9 cellular contexts compared by ENCODE assay signal in the genomic region with DNA sequence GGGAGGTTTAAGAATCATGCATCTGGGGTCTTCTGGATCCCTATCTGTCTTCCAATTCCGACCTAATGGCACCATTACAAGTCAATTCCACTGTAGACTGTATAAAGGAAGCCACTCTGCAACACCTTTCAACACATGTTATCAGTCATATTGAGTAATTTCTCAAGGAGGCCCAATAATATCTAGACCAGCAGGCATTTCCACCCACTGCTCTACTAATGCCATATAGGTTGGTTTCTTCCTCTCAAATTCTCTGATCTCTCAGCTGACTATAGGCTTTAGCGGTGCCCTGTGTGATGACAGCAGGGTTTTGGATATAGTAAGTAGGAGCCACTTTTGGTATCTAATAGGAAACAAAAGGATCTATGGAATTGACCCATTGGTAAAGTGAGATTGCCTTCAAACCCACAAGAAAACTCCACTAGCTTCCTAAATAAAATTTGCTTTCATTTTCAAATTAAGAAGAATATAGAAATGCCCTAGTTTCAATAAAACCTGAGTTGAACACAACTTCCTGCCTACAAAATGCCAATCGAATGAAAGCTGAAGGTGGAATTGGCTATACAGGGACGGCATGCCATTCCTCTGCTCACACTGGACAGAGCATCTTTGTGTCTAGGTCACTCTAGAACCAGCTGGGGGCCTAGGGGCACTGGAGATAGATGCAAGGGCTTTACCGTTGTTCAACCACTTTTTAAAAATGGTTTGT. TPM values are rescaled to one million over a fixed set of nuclear protein-coding genes. Genes with fewer than 3 reads are reported as not detected.
A peak's percentile ranks its signal among the peaks of the same experiment; 100 is the strongest.
DNase-seq lines count a peak whose midpoint lies in the region; ATAC-seq and TF ChIP-seq lines count a peak whose summit lies in the region.
"Had no signal": no experiment of that assay in that cellular context is flagged by ENCODE, and none has a peak within 500 bp of the region (broad histone marks: within the 10 kb centered on the region; RNA-seq: fewer than 3 reads in every experiment).

No MANE protein-coding gene starts in this region.

- H3K4me3 Mint-ChIP-seq in activated CD4-positive, alpha-beta T cell treated with anti-CD3 and anti-CD28 coated beads, Interleukin-2, amount 10 ng/mL, durations not matched to agents 24 days and 14 days: peak overlapping the region; percentile 69
- peak overlapping the region; percentile 65 for H3K4me3 Mint-ChIP-seq in activated CD4-positive, alpha-beta memory T cell treated with anti-CD3 and anti-CD28 coated beads for 36 hours

- WGBS in suprapubic skin: 68% methylated on average over 5 of the region's 5 CpGs

- peak; percentile 65 for DNase-seq in activated CD4-positive, alpha-beta T cell treated with anti-CD3 and anti-CD28 coated beads, Interleukin-2, amount 10 ng/mL, durations not matched to agents 24 days and 14 days
- DNase-seq in activated CD4-positive, alpha-beta T cell treated with anti-CD3 and anti-CD28 coated beads for 4 hours: no peak
- DNase-seq in activated CD4-positive, alpha-beta memory T cell treated with anti-CD3 and anti-CD28 coated beads for 36 hours: peak; percentile 46
- DNase-seq in suprapubic skin (ENCODE audit: low spot score in 2 of 2) (no peak), DMS53 treated with DMSO at 0.1 percent for 48 hours (lab: John Stamatoyannopoulos, UW; ENCODE audit: unreplicated experiment) (no peak), erythroblast (lab: John Stamatoyannopoulos, UW) (no peak)
- DNase-seq: cortex of kidney had no signal

- H3K27ac ChIP-seq in layer of hippocampus (ENCODE audit: low read depth, low read length): peak overlapping the region; percentile 46
- peak overlapping the region; percentile 72 for H3K27ac ChIP-seq in suprapubic skin

- ATAC-seq in GM19023 (IDR thresholded peaks at IDR 0.05; ENCODE audit: unreplicated experiment): no peak

- peaks cover 35% of the 10 kb centered on the region for H3K4me1 Mint-ChIP-seq in activated CD4-positive, alpha-beta T cell treated with anti-CD3 and anti-CD28 coated beads, Interleukin-2, amount 10 ng/mL, durations not matched to agents 24 days and 14 days
- H3K4me1 Mint-ChIP-seq in activated CD4-positive, alpha-beta memory T cell treated with anti-CD3 and anti-CD28 coated beads for 36 hours (ENCODE audit: low read depth): peaks cover 54% of the 10 kb centered on the region

- no peak for TF ChIP-seq CTCF in suprapubic skin (IDR thresholded peaks at IDR 0.05)

- no peaks in the 10 kb centered on the region for H3K9me3 ChIP-seq in suprapubic skin

- intact Hi-C loops in activated CD4-positive, alpha-beta T cell treated with anti-CD3 and anti-CD28 coated beads, Interleukin-2, amount 10 ng/mL, durations not matched to agents 24 days and 14 days (cut with micrococcal nuclease): loop anchor here (1.0 to 2.0 kb wide), 6 partner anchors 10 to 342 kb away; no protein-coding TSS in a partner anchor
- intact Hi-C loops in activated CD4-positive, alpha-beta memory T cell treated with anti-CD3 and anti-CD28 coated beads for 36 hours (cut with micrococcal nuclease): loop anchor here (1.0 to 2.0 kb wide), 5 partner anchors 10 to 182 kb away; no protein-coding TSS in a partner anchor

- TF ChIP-seq POLR2A in suprapubic skin (IDR thresholded peaks at IDR 0.05) (no peak), erythroblast (IDR thresholded peaks at IDR 0.05; ENCODE audit: low read length) (no peak)

- no peak for TF ChIP-seq EP300 in suprapubic skin (IDR thresholded peaks at IDR 0.05)

- POLR2A ChIA-PET in activated CD4-positive, alpha-beta memory T cell treated with anti-CD3 and anti-CD28 coated beads for 36 hours (lab: Charles Lee): interaction anchor here (0.7 to 4.2 kb wide), 6 partner anchors 10 to 182 kb away, joined by 3 to 21 read pairs (median 4); partner anchors contain the start of genes ITM2B and MED4

- CTCF ChIA-PET in activated CD4-positive, alpha-beta memory T cell treated with anti-CD3 and anti-CD28 coated beads for 36 hours (lab: Charles Lee): interaction anchor here (0.5 to 2.1 kb wide), 7 partner anchors 8 to 360 kb away, joined by 3 to 16 read pairs (median 5); partner anchors contain the start of gene ITM2B

- H3K9me3 Mint-ChIP-seq in activated CD4-positive, alpha-beta T cell treated with anti-CD3 and anti-CD28 coated beads, Interleukin-2, amount 10 ng/mL, durations not matched to agents 24 days and 14 days: peaks cover 19% of the 10 kb centered on the region
- peaks cover 12% of the 10 kb centered on the region for H3K9me3 Mint-ChIP-seq in activated CD4-positive, alpha-beta memory T cell treated with anti-CD3 and anti-CD28 coated beads for 36 hours

- H3K4me3 ChIP-seq in suprapubic skin: peak overlapping the region; percentile 0

- peaks cover 11% of the 10 kb centered on the region for H3K36me3 Mint-ChIP-seq in activated CD4-positive, alpha-beta T cell treated with anti-CD3 and anti-CD28 coated beads, Interleukin-2, amount 10 ng/mL, durations not matched to agents 24 days and 14 days (ENCODE audit: low read depth)
- H3K36me3 Mint-ChIP-seq in activated CD4-positive, alpha-beta memory T cell treated with anti-CD3 and anti-CD28 coated beads for 36 hours: peaks cover 14% of the 10 kb centered on the region

- H3K27me3 ChIP-seq in layer of hippocampus (ENCODE audit: control insufficient read depth, insufficient read depth, low read length) (no peaks in the 10 kb centered on the region), suprapubic skin (no peaks in the 10 kb centered on the region)

- H3K27ac Mint-ChIP-seq in activated CD4-positive, alpha-beta T cell treated with anti-CD3 and anti-CD28 coated beads, Interleukin-2, amount 10 ng/mL, durations not matched to agents 24 days and 14 days: peak overlapping the region; percentile 78
- H3K27ac Mint-ChIP-seq in activated CD4-positive, alpha-beta memory T cell treated with anti-CD3 and anti-CD28 coated beads for 36 hours: peak overlapping the region; percentile 51

- no peaks in the 10 kb centered on the region for H3K36me3 ChIP-seq in suprapubic skin

- H3K27me3 Mint-ChIP-seq in activated CD4-positive, alpha-beta T cell treated with anti-CD3 and anti-CD28 coated beads, Interleukin-2, amount 10 ng/mL, durations not matched to agents 24 days and 14 days: peaks cover 14% of the 10 kb centered on the region
- H3K27me3 Mint-ChIP-seq in activated CD4-positive, alpha-beta memory T cell treated with anti-CD3 and anti-CD28 coated beads for 36 hours: peaks cover 1% of the 10 kb centered on the region

- peaks cover 18% of the 10 kb centered on the region for H3K4me1 ChIP-seq in suprapubic skin

RNA-seq across cellular contexts. Expression of gene ITM2B, which starts 12.3 kb away (rescaled TPM):
- 51.7 and 53.1 TPM in 2 replicates for total RNA-seq in activated CD4-positive, alpha-beta T cell treated with anti-CD3 and anti-CD28 coated beads, Interleukin-2, amount 10 ng/mL, durations not matched to agents 24 days and 14 days
- total RNA-seq in activated CD4-positive, alpha-beta memory T cell treated with anti-CD3 and anti-CD28 coated beads for 36 hours: 10 to 100 TPM; 87.6 to 92.6 TPM
- 100 to 1,000 TPM; 511 to 726 (median 679) TPM for total RNA-seq in suprapubic skin

Comparison
In these comparisons a context has a peak if more than half of its experiments do, and no peak if none do; other contexts are left out.
1. DNase-seq: peak in activated CD4-positive, alpha-beta T cell treated with anti-CD3 and anti-CD28 coated beads, Interleukin-2, amount 10 ng/mL, durations not matched to agents 24 days and 14 days (single experiment) and activated CD4-positive, alpha-beta memory T cell treated with anti-CD3 and anti-CD28 coated beads for 36 hours (single experiment); none in activated CD4-positive, alpha-beta T cell treated with anti-CD3 and anti-CD28 coated beads for 4 hours (0 of 2), suprapubic skin (0 of 2), DMS53 treated with DMSO at 0.1 percent for 48 hours (single experiment) and erythroblast (0 of 2).